ENCODE assay signal across 8 cellular contexts in the genomic region with DNA sequence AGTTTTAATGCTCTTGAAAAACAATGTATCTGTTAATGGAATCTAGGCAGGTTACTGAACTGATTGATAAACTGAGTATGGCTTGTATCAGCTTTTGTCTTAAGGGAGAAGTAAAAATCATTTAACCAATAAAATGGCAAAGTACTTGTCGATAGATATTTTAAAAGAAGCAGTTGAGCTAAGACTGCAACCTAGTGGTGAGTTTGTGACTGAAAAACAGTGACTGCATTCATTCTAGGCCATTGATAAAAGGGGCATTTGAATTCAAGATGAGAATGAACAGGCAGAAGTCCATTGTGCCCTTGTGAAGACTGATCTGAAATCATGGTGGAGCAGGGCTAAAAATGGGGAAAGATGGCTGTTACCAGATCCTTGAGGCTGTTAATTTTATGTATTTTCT. TPM values are rescaled to one million over a fixed set of nuclear protein-coding genes. Genes with fewer than 3 reads are reported as not detected.
DNase-seq lines count a peak whose midpoint lies in the region; ATAC-seq and TF ChIP-seq lines count a peak whose summit lies in the region.

No MANE protein-coding gene starts in this region.

- intact Hi-C loops in OCI-LY7 (cut with micrococcal nuclease; ENCODE audit: unreplicated experiment) (no loop called here), upper lobe of right lung (cut with DNase I) (no loop called here)
- intact Hi-C loops in activated naive CD4-positive, alpha-beta T cell treated with anti-CD3 and anti-CD28 coated beads for 36 hours (cut with micrococcal nuclease) = loop anchor here (2.0 kb wide), 1 partner anchor 33 kb away; no protein-coding TSS in a partner anchor
- intact Hi-C loops in activated T-helper 1 cell treated with anti-CD3 and anti-CD28 coated beads, Interleukin-12 subunit alpha, Interleukin-12 subunit beta, Interleukin-2, Interleukin-4 antibody, amounts not matched to agents 30 ng/mL and 10 ng/mL and 1 ng/mL, durations not matched to agents 14 hours and 24 hours and 36 hours (cut with micrococcal nuclease) = no loop called here

- ATAC-seq in GM21786 (IDR thresholded peaks at IDR 0.05; ENCODE audit: unreplicated experiment) (peak; percentile 49), upper lobe of right lung (no peak), omental fat pad (ENCODE audit: low FRiP score) (no peak)

- H3K4me3 ChIP-seq in OCI-LY7 (ENCODE audit: low read depth, low read length, poor library complexity, severe bottlenecking) = no peak overlapping the region
- no peak overlapping the region for H3K4me3 ChIP-seq in fibroblast of the aortic adventitia (ENCODE audit: low read depth, low read length)
- no peak overlapping the region for H3K4me3 ChIP-seq in upper lobe of right lung

- H3K4me3 Mint-ChIP-seq in activated naive CD4-positive, alpha-beta T cell treated with anti-CD3 and anti-CD28 coated beads for 36 hours = no peak overlapping the region
- H3K4me3 Mint-ChIP-seq in activated T-helper 1 cell treated with anti-CD3 and anti-CD28 coated beads, Interleukin-12 subunit alpha, Interleukin-12 subunit beta, Interleukin-2, Interleukin-4 antibody, amounts not matched to agents 30 ng/mL and 10 ng/mL and 1 ng/mL, durations not matched to agents 14 hours and 24 hours and 36 hours = no peak overlapping the region

- H3K27ac ChIP-seq in OCI-LY7 (ENCODE audit: low read depth, low read length, poor library complexity, severe bottlenecking) (no peak overlapping the region), upper lobe of right lung (no peak overlapping the region)

- no peaks in the 10 kb centered on the region for H3K79me2 ChIP-seq in OCI-LY7 (ENCODE audit: insufficient read depth, low read depth, low read length)

- TF ChIP-seq CTCF in OCI-LY7 (conservative IDR thresholded peaks at IDR 0.05; ENCODE audit: low read length) (peak; percentile 65), fibroblast of the aortic adventitia (IDR thresholded peaks at IDR 0.05; ENCODE audit: insufficient read depth, low read length) (peak; percentile 59), upper lobe of right lung (IDR thresholded peaks at IDR 0.05) (peak; percentile 34), omental fat pad (IDR thresholded peaks at IDR 0.05) (no peak)

- CTCF ChIA-PET in OCI-LY7 (lab: Charles Lee; ENCODE audit: unreplicated experiment) = no interaction called here
- CTCF ChIA-PET in activated naive CD4-positive, alpha-beta T cell treated with anti-CD3 and anti-CD28 coated beads for 36 hours (lab: Charles Lee) = interaction anchor here (0.8 to 1.7 kb wide), 2 partner anchors 10 to 34 kb away, joined by 3 to 5 read pairs; no protein-coding TSS in a partner anchor

- no peak overlapping the region for H3K27ac Mint-ChIP-seq in activated naive CD4-positive, alpha-beta T cell treated with anti-CD3 and anti-CD28 coated beads for 36 hours
- no peak overlapping the region for H3K27ac Mint-ChIP-seq in activated T-helper 1 cell treated with anti-CD3 and anti-CD28 coated beads, Interleukin-12 subunit alpha, Interleukin-12 subunit beta, Interleukin-2, Interleukin-4 antibody, amounts not matched to agents 30 ng/mL and 10 ng/mL and 1 ng/mL, durations not matched to agents 14 hours and 24 hours and 36 hours

- H3K36me3 ChIP-seq in OCI-LY7 (ENCODE audit: insufficient read depth, low read length) (no peaks in the 10 kb centered on the region), upper lobe of right lung (no peaks in the 10 kb centered on the region)

- H3K36me3 Mint-ChIP-seq in activated naive CD4-positive, alpha-beta T cell treated with anti-CD3 and anti-CD28 coated beads for 36 hours (ENCODE audit: low read depth) = no peaks in the 10 kb centered on the region
- H3K36me3 Mint-ChIP-seq in activated T-helper 1 cell treated with anti-CD3 and anti-CD28 coated beads, Interleukin-12 subunit alpha, Interleukin-12 subunit beta, Interleukin-2, Interleukin-4 antibody, amounts not matched to agents 30 ng/mL and 10 ng/mL and 1 ng/mL, durations not matched to agents 14 hours and 24 hours and 36 hours (ENCODE audit: low read depth) = no peaks in the 10 kb centered on the region

- no peak overlapping the region for H3K4me2 ChIP-seq in OCI-LY7 (ENCODE audit: low read length)

- POLR2A ChIA-PET in OCI-LY7 (lab: Charles Lee) = interaction anchor here (1.7 kb wide), 1 partner anchor 9 kb away, joined by 6 read pairs; no protein-coding TSS in a partner anchor

- DNase-seq in G401 (ENCODE audit: low spot score) (peak; percentile 34), OCI-LY7 (ENCODE audit: low spot score) (peak; percentile 21), fibroblast of the aortic adventitia (ENCODE audit: low read depth) (peak; percentile 54), upper lobe of right lung (no peak), omental fat pad (ENCODE audit: low spot score) (no peak)
- no peak for DNase-seq in activated naive CD4-positive, alpha-beta T cell treated with anti-CD3 and anti-CD28 coated beads for 36 hours
- DNase-seq in activated T-helper 1 cell treated with anti-CD3 and anti-CD28 coated beads, Interleukin-12 subunit alpha, Interleukin-12 subunit beta, Interleukin-2, Interleukin-4 antibody, amounts not matched to agents 30 ng/mL and 10 ng/mL and 1 ng/mL, durations not matched to agents 14 hours and 24 hours and 36 hours (ENCODE audit: low spot score) = no peak

- H3K4me1 Mint-ChIP-seq in activated naive CD4-positive, alpha-beta T cell treated with anti-CD3 and anti-CD28 coated beads for 36 hours (ENCODE audit: low read depth) = no peaks in the 10 kb centered on the region
- H3K4me1 Mint-ChIP-seq in activated T-helper 1 cell treated with anti-CD3 and anti-CD28 coated beads, Interleukin-12 subunit alpha, Interleukin-12 subunit beta, Interleukin-2, Interleukin-4 antibody, amounts not matched to agents 30 ng/mL and 10 ng/mL and 1 ng/mL, durations not matched to agents 14 hours and 24 hours and 36 hours (ENCODE audit: low read depth) = no peaks in the 10 kb centered on the region

- H3K9me2 ChIP-seq in OCI-LY7 (ENCODE audit: insufficient read depth, low read length) = no peaks in the 10 kb centered on the region

- no TSS peak for BruUV-seq in OCI-LY7 (replicated peaks; lab: Mats Ljungman, UMichigan)

- H3K27me3 ChIP-seq in upper lobe of right lung = no peaks in the 10 kb centered on the region

- H4K20me1 ChIP-seq in OCI-LY7 (ENCODE audit: insufficient read depth, low read length) = no peaks in the 10 kb centered on the region

- no peaks in the 10 kb centered on the region for H3K27me3 Mint-ChIP-seq in activated naive CD4-positive, alpha-beta T cell treated with anti-CD3 and anti-CD28 coated beads for 36 hours (ENCODE audit: low read depth)
- peaks cover 1% of the 10 kb centered on the region for H3K27me3 Mint-ChIP-seq in activated T-helper 1 cell treated with anti-CD3 and anti-CD28 coated beads, Interleukin-12 subunit alpha, Interleukin-12 subunit beta, Interleukin-2, Interleukin-4 antibody, amounts not matched to agents 30 ng/mL and 10 ng/mL and 1 ng/mL, durations not matched to agents 14 hours and 24 hours and 36 hours (ENCODE audit: insufficient read depth)

- H3K4me1 ChIP-seq in OCI-LY7 (ENCODE audit: insufficient read depth, low read length, poor library complexity, severe bottlenecking) (no peaks in the 10 kb centered on the region), upper lobe of right lung (no peaks in the 10 kb centered on the region)

- H3K9me3 ChIP-seq in OCI-LY7 (ENCODE audit: low read length) (no peaks in the 10 kb centered on the region), upper lobe of right lung (no peaks in the 10 kb centered on the region)

- H2AFZ ChIP-seq in OCI-LY7 (ENCODE audit: low read length) = no peak overlapping the region

- H3K9me3 Mint-ChIP-seq in activated naive CD4-positive, alpha-beta T cell treated with anti-CD3 and anti-CD28 coated beads for 36 hours = no peaks in the 10 kb centered on the region
- no peaks in the 10 kb centered on the region for H3K9me3 Mint-ChIP-seq in activated T-helper 1 cell treated with anti-CD3 and anti-CD28 coated beads, Interleukin-12 subunit alpha, Interleukin-12 subunit beta, Interleukin-2, Interleukin-4 antibody, amounts not matched to agents 30 ng/mL and 10 ng/mL and 1 ng/mL, durations not matched to agents 14 hours and 24 hours and 36 hours

- in situ Hi-C loops in G401 (cut with HindIII; ENCODE audit: low sequenced_read_pairs) = no loop called here

RNA-seq across cellular contexts. Expression of a gene that starts 59.4 kb away (rescaled TPM):
- total RNA-seq in G401 (2014; rRNA removed; shearing (Covaris generic)) = not detected in 2 replicates
- not detected in 2 replicates for total RNA-seq in OCI-LY7 (2014; rRNA removed; shearing (Covaris generic))
- total RNA-seq in OCI-LY7 (2022) (not detected in 2 replicates), fibroblast of the aortic adventitia (ENCODE audit: low replicate concordance) (0.08 and 0.18 TPM in 2 replicates), upper lobe of right lung (not detected), omental fat pad (under 1 TPM in 3 of 4 donors, not detected in 1; 0.28 to 0.63 (median 0.47) TPM)
- total RNA-seq in activated naive CD4-positive, alpha-beta T cell treated with anti-CD3 and anti-CD28 coated beads for 36 hours = not detected
- not detected in 2 replicates for total RNA-seq in activated T-helper 1 cell treated with anti-CD3 and anti-CD28 coated beads, Interleukin-12 subunit alpha, Interleukin-12 subunit beta, Interleukin-2, Interleukin-4 antibody, amounts not matched to agents 30 ng/mL and 10 ng/mL and 1 ng/mL, durations not matched to agents 14 hours and 24 hours and 36 hours

Comparison
In these comparisons a context has a peak if more than half of its experiments do, and no peak if none do; other contexts are left out.
1. DNase-seq: peak in G401 (single experiment), OCI-LY7 (single experiment) and fibroblast of the aortic adventitia (single experiment); none in upper lobe of right lung (single experiment), omental fat pad (single experiment), activated naive CD4-positive, alpha-beta T cell treated with anti-CD3 and anti-CD28 coated beads for 36 hours (single experiment) and activated T-helper 1 cell treated with anti-CD3 and anti-CD28 coated beads, Interleukin-12 subunit alpha, Interleukin-12 subunit beta, Interleukin-2, Interleukin-4 antibody, amounts not matched to agents 30 ng/mL and 10 ng/mL and 1 ng/mL, durations not matched to agents 14 hours and 24 hours and 36 hours (single experiment).
2. CTCF ChIP-seq: peak in OCI-LY7 (single experiment), fibroblast of the aortic adventitia (single experiment) and upper lobe of right lung (single experiment); none in omental fat pad (0 of 3).